8 cellular contexts compared by ENCODE assay signal in genomic region chr2:32165027-32165347, GRCh38. TPM values are rescaled to one million over a fixed set of nuclear protein-coding genes. Genes with fewer than 3 reads are reported as not detected.
A peak's percentile ranks its signal among the peaks of the same experiment; 100 is the strongest.
DNase-seq lines count a peak whose midpoint lies in the region; ATAC-seq and TF ChIP-seq lines count a peak whose summit lies in the region.
"Not testable (repeated sequence)": the region's sequence is repeated elsewhere in the genome, so short reads cannot be mapped to it uniquely, and the experiment has no call there.

No MANE protein-coding gene starts in this region.

- not testable (repeated sequence) for H3K36me3 ChIP-seq in CD8-positive, alpha-beta memory T cell (ENCODE audit: insufficient read depth, low read length); PC-9 (ENCODE audit: low read depth); duodenal mucosa (ENCODE audit: control insufficient read depth in 1 of 2, insufficient read depth in 2 of 2, low read length in 2 of 2); iPS DF 6.9 (ENCODE audit: control insufficient read depth, insufficient read depth, low read length); subcutaneous abdominal adipose tissue (ENCODE audit: control insufficient read depth in 5 of 5, insufficient read depth in 5 of 5, low read length in 5 of 5)

- H3K27ac Mint-ChIP-seq in CD8-positive, alpha-beta memory T cell, result peak overlapping the region; percentile 83 to 99 (median 98)
- H3K27ac Mint-ChIP-seq in activated T-helper 2 cell treated with anti-CD3 and anti-CD28 coated beads, Interferon-gamma antibody, Interleukin-2, Interleukin-4, amounts not matched to agents 10 μg/mL and 5 μg/mL and 100 μg/mL, durations not matched to agents 14 hours and 24 hours and 36 hours, result peak overlapping the region; percentile 97
- H3K27ac Mint-ChIP-seq in nephron, result peak overlapping the region; percentile 98 to 99 (median 98)

- CTCF ChIA-PET in CD8-positive, alpha-beta memory T cell (lab: Charles Lee); PC-9 (lab: Charles Lee): not testable (repeated sequence)

- peaks cover 26 to 41% (median 40%) of the 10 kb centered on the region in 3 donors for H3K4me1 Mint-ChIP-seq in CD8-positive, alpha-beta memory T cell
- H3K4me1 Mint-ChIP-seq in activated T-helper 2 cell treated with anti-CD3 and anti-CD28 coated beads, Interferon-gamma antibody, Interleukin-2, Interleukin-4, amounts not matched to agents 10 μg/mL and 5 μg/mL and 100 μg/mL, durations not matched to agents 14 hours and 24 hours and 36 hours (ENCODE audit: low read depth), result peaks cover 31% of the 10 kb centered on the region
- H3K4me1 Mint-ChIP-seq in nephron, result peaks cover 24% of the 10 kb centered on the region

- peak overlapping the region; percentile 83 for H3K4me2 ChIP-seq in PC-9

- DNase-seq in CD8-positive, alpha-beta memory T cell; PC-9; activated T-helper 2 cell treated with anti-CD3 and anti-CD28 coated beads, Interferon-gamma antibody, Interleukin-2, Interleukin-4, amounts not matched to agents 10 μg/mL and 5 μg/mL and 100 μg/mL, durations not matched to agents 14 hours and 24 hours and 36 hours (ENCODE audit: low spot score); iPS DF 6.9 (ENCODE audit: low read depth, low spot score): not testable (repeated sequence)

- H3K9ac ChIP-seq in duodenal mucosa (ENCODE audit: low read depth in 1 of 2, low read length in 2 of 2) (peak overlapping the region; percentile 84 to 87), subcutaneous abdominal adipose tissue (ENCODE audit: low read length in 5 of 5) (peak overlapping the region in 4 of 5 donors; percentile 86 to 98 (median 92))

- peak overlapping the region; percentile 73 for H3K27ac ChIP-seq in CD8-positive, alpha-beta memory T cell (ENCODE audit: low read depth, low read length)
- peak overlapping the region; percentile 78 for H3K27ac ChIP-seq in PC-9
- not testable (repeated sequence) for H3K27ac ChIP-seq in duodenal mucosa (ENCODE audit: low read depth, low read length); iPS DF 6.9 (ENCODE audit: low read length)
- peak overlapping the region; percentile 94 for H3K27ac ChIP-seq in subcutaneous abdominal adipose tissue (ENCODE audit: low read depth, low read length)

- peak overlapping the region; percentile 78 for H2AFZ ChIP-seq in PC-9

- H3K27me3 Mint-ChIP-seq in CD8-positive, alpha-beta memory T cell; activated T-helper 2 cell treated with anti-CD3 and anti-CD28 coated beads, Interferon-gamma antibody, Interleukin-2, Interleukin-4, amounts not matched to agents 10 μg/mL and 5 μg/mL and 100 μg/mL, durations not matched to agents 14 hours and 24 hours and 36 hours (ENCODE audit: low read depth); nephron (ENCODE audit: low read depth): not testable (repeated sequence)

- intact Hi-C loops in PC-9 (cut with micrococcal nuclease; ENCODE audit: unreplicated experiment), result loop anchor here (1.0 to 10.0 kb wide), 3 partner anchors 102 to 192 kb away; partner anchors contain the start of genes BIRC6, DPY30 and SPAST
- intact Hi-C loops in activated T-helper 2 cell treated with anti-CD3 and anti-CD28 coated beads, Interferon-gamma antibody, Interleukin-2, Interleukin-4, amounts not matched to agents 10 μg/mL and 5 μg/mL and 100 μg/mL, durations not matched to agents 14 hours and 24 hours and 36 hours (cut with micrococcal nuclease), result loop anchor here (1.0 kb wide), 4 partner anchors 102 to 192 kb away; partner anchors contain the start of genes BIRC6, MEMO1 and SPAST

- peak overlapping the region; percentile 95 to 100 (median 99) for H3K4me3 Mint-ChIP-seq in CD8-positive, alpha-beta memory T cell
- peak overlapping the region; percentile 100 for H3K4me3 Mint-ChIP-seq in activated T-helper 2 cell treated with anti-CD3 and anti-CD28 coated beads, Interferon-gamma antibody, Interleukin-2, Interleukin-4, amounts not matched to agents 10 μg/mL and 5 μg/mL and 100 μg/mL, durations not matched to agents 14 hours and 24 hours and 36 hours (ENCODE audit: low read depth)
- peak overlapping the region; percentile 94 to 99 (median 98) for H3K4me3 Mint-ChIP-seq in nephron

- not testable (repeated sequence) for H3K27me3 ChIP-seq in CD8-positive, alpha-beta memory T cell (ENCODE audit: insufficient read depth, low read length, poor library complexity, severe bottlenecking); PC-9 (ENCODE audit: insufficient read depth, low read depth); duodenal mucosa (ENCODE audit: control insufficient read depth in 1 of 2, insufficient read depth in 2 of 2, low read length in 2 of 2); iPS DF 6.9 (ENCODE audit: control insufficient read depth, insufficient read depth, low read length); subcutaneous abdominal adipose tissue (ENCODE audit: control insufficient read depth in 5 of 5, insufficient read depth in 4 of 5, low read length in 5 of 5)

- not testable (repeated sequence) for H3K9me2 ChIP-seq in PC-9 (ENCODE audit: insufficient read depth)

- peaks cover 0 to 19% (median 5%) of the 10 kb centered on the region in 3 donors for H3K36me3 Mint-ChIP-seq in CD8-positive, alpha-beta memory T cell
- H3K36me3 Mint-ChIP-seq in activated T-helper 2 cell treated with anti-CD3 and anti-CD28 coated beads, Interferon-gamma antibody, Interleukin-2, Interleukin-4, amounts not matched to agents 10 μg/mL and 5 μg/mL and 100 μg/mL, durations not matched to agents 14 hours and 24 hours and 36 hours (ENCODE audit: low read depth), result peaks cover 24% of the 10 kb centered on the region
- not testable (repeated sequence) for H3K36me3 Mint-ChIP-seq in nephron (ENCODE audit: low read depth)

- BruUV-seq in PC-9 (replicated peaks; lab: Mats Ljungman, UMichigan), result not testable (repeated sequence)

- POLR2A ChIA-PET in CD8-positive, alpha-beta memory T cell (lab: Charles Lee), result interaction anchor here (1.1 kb wide), 1 partner anchor 101 kb away, joined by 5 read pairs; no protein-coding TSS in a partner anchor
- POLR2A ChIA-PET in PC-9 (lab: Charles Lee; ENCODE audit: unreplicated experiment), result interaction anchor here (0.5 to 0.6 kb wide), 2 partner anchors 219 to 724 kb away, joined by 3 read pairs; no protein-coding TSS in a partner anchor

- H3K9me3 ChIP-seq in CD8-positive, alpha-beta memory T cell (ENCODE audit: low read length); PC-9 (ENCODE audit: insufficient read depth, low read depth); duodenal mucosa (ENCODE audit: control insufficient read depth in 1 of 2, low read length in 2 of 2); iPS DF 6.9 (ENCODE audit: control insufficient read depth, insufficient read depth, low read length); subcutaneous abdominal adipose tissue (ENCODE audit: control insufficient read depth in 5 of 5, low read length in 5 of 5): not testable (repeated sequence)

- peaks cover 40% of the 10 kb centered on the region for H3K79me2 ChIP-seq in PC-9 (ENCODE audit: low read depth)

- not testable (repeated sequence) for H3F3A ChIP-seq in PC-9 (ENCODE audit: insufficient read depth, low read depth)

- not testable (repeated sequence) for TF ChIP-seq CTCF in PC-9 (conservative IDR thresholded peaks at IDR 0.05); nephron (IDR thresholded peaks at IDR 0.05; ENCODE audit: unreplicated experiment in 3 of 3)

- H3K4me3 ChIP-seq in CD8-positive, alpha-beta memory T cell (ENCODE audit: low read length), result peak overlapping the region; percentile 86
- peak overlapping the region; percentile 87 for H3K4me3 ChIP-seq in PC-9
- H3K4me3 ChIP-seq in duodenal mucosa (ENCODE audit: low read depth in 1 of 2, low read length in 2 of 2), result peak overlapping the region; percentile 85 to 93
- peak overlapping the region; percentile 84; the same call in 1 of the 2 replicates for H3K4me3 ChIP-seq in iPS DF 6.9 (ENCODE audit: low read length)
- peak overlapping the region; percentile 80 to 98 (median 91) for H3K4me3 ChIP-seq in subcutaneous abdominal adipose tissue (ENCODE audit: low read depth in 1 of 5, low read length in 5 of 5)

- not testable (repeated sequence) for H3K9me3 Mint-ChIP-seq in CD8-positive, alpha-beta memory T cell; activated T-helper 2 cell treated with anti-CD3 and anti-CD28 coated beads, Interferon-gamma antibody, Interleukin-2, Interleukin-4, amounts not matched to agents 10 μg/mL and 5 μg/mL and 100 μg/mL, durations not matched to agents 14 hours and 24 hours and 36 hours; nephron

- H3K4me1 ChIP-seq in CD8-positive, alpha-beta memory T cell (ENCODE audit: insufficient read depth, low read length); duodenal mucosa (ENCODE audit: control insufficient read depth in 1 of 2, insufficient read depth in 2 of 2, low read length in 2 of 2); iPS DF 6.9 (ENCODE audit: control insufficient read depth, insufficient read depth, low read length): not testable (repeated sequence)
- peaks cover 19% of the 10 kb centered on the region for H3K4me1 ChIP-seq in PC-9 (replicated peaks; ENCODE audit: insufficient read depth)
- H3K4me1 ChIP-seq in subcutaneous abdominal adipose tissue (ENCODE audit: control insufficient read depth in 5 of 5, insufficient read depth in 5 of 5, low read length in 5 of 5), result peaks cover 7 to 16% (median 11%) of the 10 kb centered on the region in 5 donors

- no CpG with 5 or more reads among the region's 13 CpGs for WGBS in iPS DF 6.9 (ENCODE audit: insufficient coverage, insufficient read length)

- ATAC-seq in HG02642 (IDR thresholded peaks at IDR 0.05; ENCODE audit: poor library complexity, unreplicated experiment), result peak; percentile 1

- H4K20me1 ChIP-seq in PC-9 (ENCODE audit: insufficient read depth), result not testable (repeated sequence)

RNA-seq across cellular contexts. Expression of gene SLC30A6, which starts 0.7 kb away (rescaled TPM):
- 10 to 100 TPM; 29.5 to 29.6 TPM for total RNA-seq in CD8-positive, alpha-beta memory T cell
- 8.8 TPM for polyA plus RNA-seq in CD8-positive, alpha-beta memory T cell
- total RNA-seq in PC-9 (2021), result 18.5 and 25.7 TPM in 2 replicates
- 20.8 and 22.2 TPM in 2 replicates for total RNA-seq in activated T-helper 2 cell treated with anti-CD3 and anti-CD28 coated beads, Interferon-gamma antibody, Interleukin-2, Interleukin-4, amounts not matched to agents 10 μg/mL and 5 μg/mL and 100 μg/mL, durations not matched to agents 14 hours and 24 hours and 36 hours
